ENCODE assay signal across 8 cellular contexts in genomic region chr22:46027219-46028068, GRCh38. TPM values are rescaled to one million over a fixed set of nuclear protein-coding genes. Genes with fewer than 3 reads are reported as not detected.
DNase-seq lines count a peak whose midpoint lies in the region; ATAC-seq and TF ChIP-seq lines count a peak whose summit lies in the region.

No MANE protein-coding gene starts in this region.

- H3K36me3 ChIP-seq in liver (ENCODE audit: control insufficient read depth in 4 of 4, insufficient read depth in 3 of 4, low read depth in 1 of 4, low read length in 3 of 4) = no peaks in the 10 kb centered on the region
- no peaks in the 10 kb centered on the region for H3K36me3 ChIP-seq in MG63

- 12% methylated on average over 89 of the region's 89 CpGs for WGBS in liver
- 26 to 27% methylated on average over 31 to 38 of the region's 89 CpGs for WGBS in lower leg skin, 2 donors

- peaks cover 0 to 4% (median 4%) of the 10 kb centered on the region in 3 donors for H3K4me1 Mint-ChIP-seq in IgD-negative memory B cell
- H3K4me1 Mint-ChIP-seq in stimulated activated memory B cell treated with anti-CD40 and anti-IgM and Interleukin-4, amounts not matched to agents 10 μg/mL and 1 μg/mL and 100 μg/mL, for 72 hours = peaks cover 13% of the 10 kb centered on the region

- H3K4me3 Mint-ChIP-seq in IgD-negative memory B cell = peak overlapping the region in 3 of 4 donors; percentile 8 to 86 (median 61)
- H3K4me3 Mint-ChIP-seq in stimulated activated memory B cell treated with anti-CD40 and anti-IgM and Interleukin-4, amounts not matched to agents 10 μg/mL and 1 μg/mL and 100 μg/mL, for 72 hours = peak overlapping the region; percentile 79

- H3K27me3 Mint-ChIP-seq in IgD-negative memory B cell = peaks cover 31% of the 10 kb centered on the region
- H3K27me3 Mint-ChIP-seq in stimulated activated memory B cell treated with anti-CD40 and anti-IgM and Interleukin-4, amounts not matched to agents 10 μg/mL and 1 μg/mL and 100 μg/mL, for 72 hours = peaks cover 45% of the 10 kb centered on the region

- TF ChIP-seq RAD21 in liver (IDR thresholded peaks at IDR 0.05) = peak; percentile 29 to 44

- TF ChIP-seq POLR2A in lower leg skin (IDR thresholded peaks at IDR 0.05) = no peak

- ATAC-seq in stimulated activated memory B cell treated with anti-CD40 and anti-IgM and Interleukin-4, amounts not matched to agents 10 μg/mL and 1 μg/mL and 100 μg/mL, for 72 hours = peak; percentile 75

- H3K4me3 ChIP-seq in liver (ENCODE audit: low read depth in 1 of 3, low read length in 3 of 3) = peak overlapping the region; percentile 5 to 55 (median 55)
- no peak overlapping the region for H3K4me3 ChIP-seq in MG63
- H3K4me3 ChIP-seq in lower leg skin (ENCODE audit: low read depth, poor library complexity, severe bottlenecking) = no peak overlapping the region

- no peaks in the 10 kb centered on the region for H3K27me3 ChIP-seq in liver (ENCODE audit: control insufficient read depth in 4 of 4, insufficient read depth in 4 of 4, low read length in 3 of 4)
- H3K27me3 ChIP-seq in MG63 = no peaks in the 10 kb centered on the region

- peak; percentile 19 for TF ChIP-seq CTCF in liver (IDR thresholded peaks at IDR 0.05; ENCODE audit: low read depth, low read length, missing input control)
- no peak for TF ChIP-seq CTCF in lower leg skin (IDR thresholded peaks at IDR 0.05)

- H3K9me3 ChIP-seq in liver (ENCODE audit: control insufficient read depth in 4 of 4, low read length in 3 of 4) (no peaks in the 10 kb centered on the region), MG63 (no peaks in the 10 kb centered on the region)

- intact Hi-C loops in lower leg skin (cut with DNase I; ENCODE audit: low total_unique reads) = no loop called here

- no peak overlapping the region for H3K27ac Mint-ChIP-seq in IgD-negative memory B cell
- H3K27ac Mint-ChIP-seq in stimulated activated memory B cell treated with anti-CD40 and anti-IgM and Interleukin-4, amounts not matched to agents 10 μg/mL and 1 μg/mL and 100 μg/mL, for 72 hours = peak overlapping the region; percentile 80

- no peaks in the 10 kb centered on the region for H3K9me3 Mint-ChIP-seq in IgD-negative memory B cell
- H3K9me3 Mint-ChIP-seq in stimulated activated memory B cell treated with anti-CD40 and anti-IgM and Interleukin-4, amounts not matched to agents 10 μg/mL and 1 μg/mL and 100 μg/mL, for 72 hours = no peaks in the 10 kb centered on the region

- peak overlapping the region in 1 of 2 donors; percentile 19 for H3K9ac ChIP-seq in liver (ENCODE audit: low read depth in 1 of 2, low read length in 2 of 2)

- H3K4me1 ChIP-seq in liver (ENCODE audit: control insufficient read depth in 4 of 4, insufficient read depth in 4 of 4, low read length in 3 of 4) = peaks cover 6 to 26% (median 15%) of the 10 kb centered on the region in 4 donors

- DNase-seq in MG63 (no peak), lower leg skin (ENCODE audit: low spot score in 2 of 2) (no peak), HCEC 1CT (no peak)
- DNase-seq in stimulated activated CD4-positive, alpha-beta T cell treated with anti-CD3 and anti-CD28 coated beads, Interleukin-4, amount 100 ng/mL, for 24 hours = no peak

- peak overlapping the region; percentile 88 for H3K27ac ChIP-seq in cingulate gyrus (ENCODE audit: low read depth, low read length)
- peak overlapping the region; percentile 55 to 80 for H3K27ac ChIP-seq in liver (ENCODE audit: low read depth in 1 of 2, low read length in 2 of 2)

- H3K36me3 Mint-ChIP-seq in IgD-negative memory B cell = no peaks in the 10 kb centered on the region
- no peaks in the 10 kb centered on the region for H3K36me3 Mint-ChIP-seq in stimulated activated memory B cell treated with anti-CD40 and anti-IgM and Interleukin-4, amounts not matched to agents 10 μg/mL and 1 μg/mL and 100 μg/mL, for 72 hours

TF ChIP-seq in liver, 16 proteins besides CTCF, POLR2A, EP300 and RAD21:
- TF ChIP-seq JUND (IDR thresholded peaks at IDR 0.05) (no peak), HNF4A (conservative IDR thresholded peaks at IDR 0.05) (peak; percentile 58 to 62), ZBTB33 (IDR thresholded peaks at IDR 0.05) (no peak), SP1 (IDR thresholded peaks at IDR 0.05) (peak; percentile 47), REST (IDR thresholded peaks at IDR 0.05) (no peak), FOXA1 (IDR thresholded peaks at IDR 0.05) (no peak), ATF3 (IDR thresholded peaks at IDR 0.05) (no peak), RXRA (IDR thresholded peaks at IDR 0.05) (peak; percentile 18 to 37)

RNA-seq across cellular contexts. Expression of gene WNT7B, which starts 50.5 kb away (rescaled TPM):
- polyA plus RNA-seq in IgD-negative memory B cell (not detected), liver (under 1 TPM in 1 of 2 donors, not detected in 1; 0.06 TPM)
- total RNA-seq in liver (under 1 TPM in 1 of 2 donors, not detected in 1; 0.28 TPM), lower leg skin (10 to 100 TPM; 26.4 to 39.9 (median 33.9) TPM)
- 5.6 and 7.9 TPM in 2 replicates for total RNA-seq in MG63 (2014; rRNA removed; shearing (Covaris generic); ENCODE audit: low replicate concordance)

Comparison
In these comparisons a context has a peak if more than half of its experiments do, and no peak if none do; other contexts are left out.
1. H3K4me3 ChIP-seq: peak in liver (3 of 3); none in MG63 (single experiment) and lower leg skin (single experiment).